Comparison of ENCODE assay signal across 8 cellular contexts in genomic region chr7:27151341-27151944, GRCh38. TPM values are rescaled to one million over a fixed set of nuclear protein-coding genes. Genes with fewer than 3 reads are reported as not detected.
A peak's percentile ranks its signal among the peaks of the same experiment; 100 is the strongest.
DNase-seq lines count a peak whose midpoint lies in the region; ATAC-seq and TF ChIP-seq lines count a peak whose summit lies in the region.

No MANE protein-coding gene starts in this region.

- peak overlapping the region; percentile 63 for H2AFZ ChIP-seq in HCT116 (ENCODE audit: low read depth, low read length, poor library complexity, severe bottlenecking)

- no peaks in the 10 kb centered on the region for H4K20me1 ChIP-seq in HCT116 (ENCODE audit: insufficient read depth)

- H3K79me2 ChIP-seq in HCT116 (ENCODE audit: insufficient read depth, low read length) = peaks cover 57% of the 10 kb centered on the region

- H3K27ac ChIP-seq in 22Rv1 (peak overlapping the region; percentile 99), HCT116 (ENCODE audit: low read depth, low read length) (peak overlapping the region; percentile 82)

- BruUV-seq in HCT116 (replicated peaks; lab: Mats Ljungman, UMichigan) = no TSS peak

- peak overlapping the region; percentile 95 for H3K4me2 ChIP-seq in HCT116 (ENCODE audit: low read length)

- POLR2A ChIA-PET in HCT116 (lab: Charles Lee) = interaction anchor here (1.1 to 2.5 kb wide), 4 partner anchors 10 to 471 kb away, joined by 3 to 8 read pairs (median 5); no protein-coding TSS in a partner anchor

- ATAC-seq in HCT116 (no peak), mucosa of descending colon (no peak), HG02610 (IDR thresholded peaks at IDR 0.05; ENCODE audit: unreplicated experiment) (no peak)

- H3K27me3 ChIP-seq in HCT116 (ENCODE audit: insufficient read depth, low read length) (no peaks in the 10 kb centered on the region), adipocyte (replicated peaks; ENCODE audit: control insufficient read depth, insufficient read depth, low read length) (no peaks in the 10 kb centered on the region)

- no peak for TF ChIP-seq CTCF in 22Rv1 (IDR thresholded peaks at IDR 0.05)
- TF ChIP-seq CTCF in HCT116 (IDR thresholded peaks at IDR 0.05 in 2 of 3, conservative IDR thresholded peaks at IDR 0.05 in 1 of 3; ENCODE audit: borderline replicate concordance in 1 of 3, insufficient read depth in 1 of 3, low read depth in 2 of 3, low read length in 2 of 3) = no peak
- no peak for TF ChIP-seq CTCF in mucosa of descending colon (IDR thresholded peaks at IDR 0.05)

- CTCF ChIA-PET in HCT116 (lab: Charles Lee) = interaction anchor here (1.1 to 3.7 kb wide), 7 partner anchors 10 to 470 kb away, joined by 3 to 27 read pairs (median 5); no protein-coding TSS in a partner anchor

- no peaks in the 10 kb centered on the region for H3K9me2 ChIP-seq in HCT116 (ENCODE audit: insufficient read depth)

- TF ChIP-seq POLR2A in HCT116 (IDR thresholded peaks at IDR 0.05; ENCODE audit: borderline replicate concordance, extremely low read depth, insufficient read depth, insufficient read length) = peak; percentile 23

- DNase-seq in HCT116 (ENCODE audit: low read depth, low spot score) = no peak
- DNase-seq in adipocyte (ENCODE audit: low read depth) = no peak
- DNase-seq in mucosa of descending colon = peak in 2 of 3 donors; percentile 59 to 70
- no peak for DNase-seq in SW 1271 (lab: John Stamatoyannopoulos, UW)
- no peak for DNase-seq in T1000 (lab: John Stamatoyannopoulos, UW)
- DNase-seq in cerebellar cortex (ENCODE audit: low spot score) = no peak

- H3K9me3 ChIP-seq in HCT116 (ENCODE audit: control insufficient read depth in 1 of 2, insufficient read depth in 1 of 2, low read depth in 1 of 2, low read length in 2 of 2) (no peaks in the 10 kb centered on the region), adipocyte (ENCODE audit: control insufficient read depth, low read length) (no peaks in the 10 kb centered on the region), mucosa of descending colon (no peaks in the 10 kb centered on the region)

- H3K36me3 ChIP-seq in HCT116 (ENCODE audit: control insufficient read depth in 1 of 2, insufficient read depth in 2 of 2, low read length in 2 of 2) (no peaks in the 10 kb centered on the region), adipocyte (ENCODE audit: control insufficient read depth, insufficient read depth, low read length, severe bottlenecking) (no peaks in the 10 kb centered on the region), mucosa of descending colon (ENCODE audit: low read depth) (no peaks in the 10 kb centered on the region)

- H3K4me3 ChIP-seq in HCT116 (replicated peaks in 1 of 2; ENCODE audit: low read depth in 1 of 2, low read length in 2 of 2) = peak overlapping the region; percentile 60 to 71
- H3K4me3 ChIP-seq in adipocyte (ENCODE audit: low read length) = peak overlapping the region; percentile 94
- H3K4me3 ChIP-seq in mucosa of descending colon = peak overlapping the region; percentile 74

- H3K9ac ChIP-seq in HCT116 (ENCODE audit: low read length) (peak overlapping the region; percentile 74), adipocyte (ENCODE audit: low read length) (peak overlapping the region; percentile 97)

- H3K4me1 ChIP-seq in HCT116 (ENCODE audit: control insufficient read depth in 1 of 2, insufficient read depth in 2 of 2, low read length in 2 of 2) (peaks cover 30 to 71% of the 10 kb centered on the region in 2 experiments), adipocyte (ENCODE audit: control insufficient read depth, insufficient read depth, low read length) (peaks cover 51% of the 10 kb centered on the region), mucosa of descending colon (ENCODE audit: low read depth) (peaks cover 44% of the 10 kb centered on the region)

- no peak for TF ChIP-seq RAD21 in HCT116 (IDR thresholded peaks at IDR 0.05; ENCODE audit: low read depth)

- intact Hi-C loops in HCT116 (cut with micrococcal nuclease) (loop anchor here (5.0 kb wide), 1 partner anchor 299 kb away; no protein-coding TSS in a partner anchor), mucosa of descending colon (cut with DNase I, micrococcal nuclease) (loop anchor here in 1 of 2 donors (10.0 kb wide), 1 partner anchor 777 kb away; no protein-coding TSS in a partner anchor)

- RAD21 ChIA-PET in HCT116 (lab: Charles Lee; ENCODE audit: low non-redundant PET in 1 of 2, low total read pairs in 2 of 2, uncharacterized antibody in 2 of 2, unreplicated experiment in 2 of 2) = interaction anchor here in 1 of 2 experiments (1.2 kb wide), 1 partner anchor 9 kb away, joined by 3 read pairs; no protein-coding TSS in a partner anchor

TF ChIP-seq in HCT116, 20 proteins besides CTCF, POLR2A, EP300 and RAD21:
- no peak for TF ChIP-seq FOSL1 (IDR thresholded peaks at IDR 0.05; ENCODE audit: low read depth)
- TF ChIP-seq ATF3 (IDR thresholded peaks at IDR 0.05) = no peak
- TF ChIP-seq CBX3 (IDR thresholded peaks at IDR 0.05; ENCODE audit: low read depth) = no peak
- TF ChIP-seq ZBTB33 (IDR thresholded peaks at IDR 0.05; ENCODE audit: extremely low read depth, insufficient replicate concordance, low read length) = no peak
- TF ChIP-seq TCF7L2 (IDR thresholded peaks at IDR 0.05; ENCODE audit: borderline replicate concordance, extremely low read depth, insufficient read depth, insufficient read length) = no peak
- TF ChIP-seq ELF1 (IDR thresholded peaks at IDR 0.05; ENCODE audit: borderline replicate concordance, low read depth) = no peak
- no peak for TF ChIP-seq ZFX (IDR thresholded peaks at IDR 0.05)
- no peak for TF ChIP-seq SP1 (IDR thresholded peaks at IDR 0.05; ENCODE audit: low read depth)
- no peak for TF ChIP-seq REST (IDR thresholded peaks at IDR 0.05; ENCODE audit: low read depth)
- no peak for TF ChIP-seq EZH2 (IDR thresholded peaks at IDR 0.05)
- TF ChIP-seq EGR1 (IDR thresholded peaks at IDR 0.05; ENCODE audit: low read depth) = no peak
- no peak for TF ChIP-seq SIN3A (IDR thresholded peaks at IDR 0.05; ENCODE audit: low read depth)

RNA-seq across cellular contexts. Expression of gene HOXA3, which starts 0.9 kb away (rescaled TPM):
- 9.2 TPM for total RNA-seq in HCT116 (2021; ENCODE audit: unreplicated experiment)
- polyA plus RNA-seq in HCT116 (2012) = 5.6 and 5.7 TPM in 2 replicates
- 10 to 100 TPM; 19.9 to 38.1 (median 20.5) TPM for total RNA-seq in mucosa of descending colon

RNA-seq across cellular contexts. Expression of gene HOXA6, which starts 3.9 kb away (rescaled TPM):
- 12.7 TPM for total RNA-seq in HCT116 (2021; ENCODE audit: unreplicated experiment)
- 3.9 and 4.9 TPM in 2 replicates for polyA plus RNA-seq in HCT116 (2012)
- 10 to 100 TPM; 20.2 to 39.5 (median 20.5) TPM for total RNA-seq in mucosa of descending colon

RNA-seq across cellular contexts. Expression of gene HOXA7, which starts 5.0 kb away (rescaled TPM):
- total RNA-seq in HCT116 (2021; ENCODE audit: unreplicated experiment) = 15.0 TPM
- polyA plus RNA-seq in HCT116 (2012) = 8.0 and 10.6 TPM in 2 replicates
- total RNA-seq in mucosa of descending colon = 10 to 100 TPM; 17.1 to 29.8 (median 27.9) TPM

RNA-seq across cellular contexts. Expression of gene HOXA5, which starts 8.0 kb away (rescaled TPM):
- total RNA-seq in HCT116 (2021; ENCODE audit: unreplicated experiment) = 6.7 TPM
- polyA plus RNA-seq in HCT116 (2012) = 3.2 and 7.2 TPM in 2 replicates
- total RNA-seq in mucosa of descending colon = 10 to 100 TPM; 16.1 to 26.6 (median 23.8) TPM

RNA-seq across cellular contexts. Expression of gene HOXA9, which starts 13.9 kb away (rescaled TPM):
- total RNA-seq in HCT116 (2021; ENCODE audit: unreplicated experiment) (91.0 TPM), mucosa of descending colon (10 to 100 TPM; 22.0 to 27.9 (median 25.0) TPM)
- polyA plus RNA-seq in HCT116 (2012) = 48.2 and 62.8 TPM in 2 replicates

Comparison
In these comparisons a context has a peak if more than half of its experiments do, and no peak if none do; other contexts are left out.
1. DNase-seq: peak in mucosa of descending colon (2 of 3); none in HCT116 (single experiment), adipocyte (single experiment), SW 1271 (0 of 2), T1000 (single experiment) and cerebellar cortex (single experiment).
2. Peak in every context shown above with its lines, with median percentiles within 50 percentile points of each other: H3K4me3 ChIP-seq.